Comparison of ENCODE assay signal across 20 cellular contexts in genomic region chr3:148588291-148588690, GRCh38.
"Had no signal": no experiment of that assay in that cellular context is flagged by ENCODE, and none has a peak within 500 bp of the region (broad histone marks: within the 10 kb centered on the region; RNA-seq: fewer than 3 reads in every experiment).

No MANE protein-coding gene starts in this region.

- H3K9me3 ChIP-seq: SK-N-SH had no signal

- ATAC-seq: Panc1, PC-3 had no signal

- DNase-seq: KBM-7; MV-4-11; NCI-H1048; NCI-H1105; NCI-H1417; NCI-H1436 treated with DMSO at 0.1 percent for 48 hours; NCI-H1694; NCI-H187 treated with DMSO at 0.1 percent for 48 hours; NCI-H2029 treated with DMSO at 0.1 percent for 48 hours; NCI-H2171 treated with DMSO at 0.1 percent for 48 hours; NCI-H2227 treated with DMSO at 0.1 percent for 48 hours; NCI-H524; NCI-H526 treated with DMSO at 0.1 percent for 48 hours; NCI-H748 treated with DMSO at 0.1 percent for 48 hours; NK-92 treated with Interleukin-12 subunit alpha and Interleukin-12 subunit beta, amount 100 ng/mL, for 24 hours; PC-3; SHP77; SK-N-SH had no signal

- H3K27ac ChIP-seq: RWPE1 had no signal
